In genomic region chr15:81313686-81314085, GRCh38 we compare ENCODE assay signal across 15 cellular contexts. TPM values are rescaled to one million over a fixed set of nuclear protein-coding genes. Genes with fewer than 3 reads are reported as not detected.
DNase-seq lines count a peak whose midpoint lies in the region; ATAC-seq, FAIRE-seq and TF ChIP-seq lines count a peak whose summit lies in the region.
"Had no signal": no experiment of that assay in that cellular context is flagged by ENCODE, and none has a peak within 500 bp of the region (broad histone marks: within the 10 kb centered on the region; RNA-seq: fewer than 3 reads in every experiment).

No MANE protein-coding gene starts in this region.

- no peak for TF ChIP-seq CTCF in sigmoid colon (IDR thresholded peaks at IDR 0.05)
- no peak for TF ChIP-seq CTCF in HepG2 (CRISPR knock-in tag; IDR thresholded peaks at IDR 0.05)

- H3K9me3 ChIP-seq in sigmoid colon (no peaks in the 10 kb centered on the region), HepG2 (ENCODE audit: low read length) (no peaks in the 10 kb centered on the region)

- no peaks in the 10 kb centered on the region for H3K9me3 Mint-ChIP-seq in effector memory CD8-positive, alpha-beta T cell
- H3K9me3 Mint-ChIP-seq: neural crest cell had no signal

- peak overlapping the region; percentile 35; the same call in 1 of the 2 replicates for H3K4me3 ChIP-seq in ACC112 (ENCODE audit: low read depth, low read length)
- no peak overlapping the region for H3K4me3 ChIP-seq in sigmoid colon
- no peak overlapping the region for H3K4me3 ChIP-seq in HepG2 (replicated peaks in 1 of 3; ENCODE audit: insufficient read depth in 1 of 3, low read depth in 2 of 3, low read length in 3 of 3)

- H4K20me1 ChIP-seq in HepG2 (ENCODE audit: insufficient read depth, low read length) = no peaks in the 10 kb centered on the region

- peaks cover 49 to 64% of the 10 kb centered on the region in 2 donors for H3K4me1 Mint-ChIP-seq in effector memory CD8-positive, alpha-beta T cell (ENCODE audit: low read depth in 2 of 2)
- H3K4me1 Mint-ChIP-seq: neural crest cell had no signal

- TF ChIP-seq POLR2A in sigmoid colon (IDR thresholded peaks at IDR 0.05) (no peak), HepG2 (IDR thresholded peaks at IDR 0.05; ENCODE audit: insufficient read depth in 1 of 2, low read depth in 2 of 2, low read length in 2 of 2) (no peak)

- peak; percentile 43 for DNase-seq in NCI-H226
- no peak for DNase-seq in effector memory CD8-positive, alpha-beta T cell
- no peak for DNase-seq in sigmoid colon
- DNase-seq in HepG2 (ENCODE audit: low spot score) = no peak
- DNase-seq: activated CD8-positive, alpha-beta memory T cell treated with anti-CD3 and anti-CD28 coated beads, Interleukin-2, amount 10 ng/mL, durations not matched to agents 7 days and 5 days; DMS79 treated with DMSO at 0.1 percent for 48 hours; KBM-7; NCI-H1694; NCI-H748 treated with DMSO at 0.1 percent for 48 hours had no signal

- H3K27me3 ChIP-seq in ACC112 (ENCODE audit: insufficient read depth, low read length) (no peaks in the 10 kb centered on the region), sigmoid colon (no peaks in the 10 kb centered on the region), HepG2 (ENCODE audit: control insufficient read depth in 1 of 2, insufficient read depth in 2 of 2, low read length in 2 of 2) (no peaks in the 10 kb centered on the region)

- peaks cover 33% of the 10 kb centered on the region for H3K36me3 Mint-ChIP-seq in effector memory CD8-positive, alpha-beta T cell (ENCODE audit: insufficient read depth)

- no peak for FAIRE-seq in HepG2 (lab: Jason Lieb, UNC)
- FAIRE-seq: small intestine had no signal

- H3K27ac ChIP-seq in ACC112 (ENCODE audit: low read depth, low read length) (peak overlapping the region; percentile 37; the same call in 1 of the 2 replicates), sigmoid colon (peak overlapping the region; percentile 51 to 76 (median 63)), HepG2 (ENCODE audit: extremely low read length, insufficient read depth, low read length) (no peak overlapping the region)

- H2AFZ ChIP-seq in ACC112 (ENCODE audit: low read length, unreplicated experiment) = no peak overlapping the region
- H2AFZ ChIP-seq in HepG2 (ENCODE audit: low read length) = no peak overlapping the region

- no peak overlapping the region for H3K4me2 ChIP-seq in HepG2 (ENCODE audit: low read depth, low read length)

- no peak for ATAC-seq in effector memory CD8-positive, alpha-beta T cell (replicated peaks)
- ATAC-seq in HepG2 = no peak
- ATAC-seq in HG03139 (IDR thresholded peaks at IDR 0.05; ENCODE audit: unreplicated experiment) = no peak
- no peak for ATAC-seq in GM18519 (IDR thresholded peaks at IDR 0.05; ENCODE audit: low FRiP score, unreplicated experiment)
- ATAC-seq in HG03460 (IDR thresholded peaks at IDR 0.05; ENCODE audit: unreplicated experiment) = no peak
- ATAC-seq: activated CD8-positive, alpha-beta memory T cell treated with anti-CD3 and anti-CD28 coated beads, Interleukin-2, amount 10 ng/mL, durations not matched to agents 7 days and 5 days had no signal

- no peak overlapping the region for H3K9ac ChIP-seq in HepG2 (ENCODE audit: insufficient read depth, low read depth, low read length)

- no peaks in the 10 kb centered on the region for H3K27me3 Mint-ChIP-seq in effector memory CD8-positive, alpha-beta T cell
- H3K27me3 Mint-ChIP-seq: activated CD8-positive, alpha-beta memory T cell treated with anti-CD3 and anti-CD28 coated beads, Interleukin-2, amount 10 ng/mL, durations not matched to agents 7 days and 5 days had no signal

- no peak for TF ChIP-seq RAD21 in HepG2 (CRISPR knock-in tag; IDR thresholded peaks at IDR 0.05)

- H3K4me1 ChIP-seq in ACC112 (ENCODE audit: control insufficient read depth, insufficient read depth, low read length, unreplicated experiment) (peaks cover 35% of the 10 kb centered on the region), sigmoid colon (peaks cover 0 to 33% (median 30%) of the 10 kb centered on the region in 4 donors), HepG2 (ENCODE audit: insufficient read depth, low read length) (no peaks in the 10 kb centered on the region)

- no TSS peak for BruUV-seq in HepG2 (replicated peaks; lab: Mats Ljungman, UMichigan)

- intact Hi-C loops in sigmoid colon (cut with DNase I) (no loop called here), HepG2 (cut with micrococcal nuclease; ENCODE audit: unreplicated experiment) (no loop called here)

- TF ChIP-seq EP300 in sigmoid colon (IDR thresholded peaks at IDR 0.05) (no peak), HepG2 (IDR thresholded peaks at IDR 0.05; ENCODE audit: low read depth in 2 of 2, low read length in 2 of 2) (no peak), HepG2 (CRISPR knock-in tag; IDR thresholded peaks at IDR 0.05; ENCODE audit: borderline replicate concordance) (no peak)

- H3K79me2 ChIP-seq in ACC112 (ENCODE audit: control insufficient read depth, insufficient read depth, low read length, unreplicated experiment) (no peaks in the 10 kb centered on the region), HepG2 (ENCODE audit: insufficient read depth, low read length) (no peaks in the 10 kb centered on the region)

- H3K36me3 ChIP-seq in ACC112 (ENCODE audit: insufficient read depth, low read length) (0 out of 2 replicates have a peak, but pooled peaks cover 7% of the 10 kb centered on the region), sigmoid colon (peaks cover 0 to 21% (median 0%) of the 10 kb centered on the region in 4 donors), HepG2 (replicated peaks in 1 of 2; ENCODE audit: control insufficient read depth in 1 of 2, insufficient read depth in 2 of 2, low read length in 2 of 2) (peaks cover 0 to 12% of the 10 kb centered on the region in 2 experiments; a peak in 3 of 5 replicates)

- H3K27ac Mint-ChIP-seq in effector memory CD8-positive, alpha-beta T cell = peak overlapping the region; percentile 78 to 88
- H3K27ac Mint-ChIP-seq: activated CD8-positive, alpha-beta memory T cell treated with anti-CD3 and anti-CD28 coated beads, Interleukin-2, amount 10 ng/mL, durations not matched to agents 7 days and 5 days had no signal

- 91% methylated on average over 5 of the region's 5 CpGs for WGBS in sigmoid colon, 2 donors
- 91% methylated on average over 5 of the region's 5 CpGs for WGBS in HepG2 (ENCODE audit: low lambda C conversion rate)

- POLR2A ChIA-PET in HepG2 (lab: Yijun Ruan, JAX) = no interaction called here

- in situ Hi-C loops in HepG2 (cut with HindIII; ENCODE audit: extremely low pct_ligation_motif_present, low pct_unique_long_range_greater_than_20kb) = no loop called here

- CTCF ChIA-PET in HepG2 (lab: Yijun Ruan, JAX; ENCODE audit: low intra/inter-chr PET ratio, low total read pairs) = no interaction called here

- H3K4me3 Mint-ChIP-seq in effector memory CD8-positive, alpha-beta T cell = no peak overlapping the region
- H3K4me3 Mint-ChIP-seq: activated CD8-positive, alpha-beta memory T cell treated with anti-CD3 and anti-CD28 coated beads, Interleukin-2, amount 10 ng/mL, durations not matched to agents 7 days and 5 days; neural crest cell had no signal

TF ChIP-seq in HepG2, 621 proteins besides CTCF, POLR2A, EP300 and RAD21:
- TF ChIP-seq TCF12 (IDR thresholded peaks at IDR 0.05) (no peak), TCF12 (CRISPR knock-in tag; IDR thresholded peaks at IDR 0.05) (no peak)

RNA-seq across cellular contexts. Expression of gene STARD5, which starts 10.3 kb away (rescaled TPM):
- 1 to 10 TPM in 3 of 4 donors, under 1 TPM in 1; 0.66 to 6.4 (median 3.0) TPM for total RNA-seq in sigmoid colon
- 10 to 100 TPM; 21.2 to 26.1 (median 22.8) TPM for polyA plus RNA-seq in sigmoid colon
- 1.6 and 3.1 TPM in 2 replicates for total RNA-seq in HepG2 (2016; rRNA removed; fragmentation: Illumina TruSeq; extraction: Trizol)
- 1.0 and 1.6 TPM in 2 replicates for total RNA-seq in HepG2 (2016; cell fraction: cytosol; rRNA removed; fragmentation: Illumina TruSeq; extraction: Trizol; ENCODE audit: low read depth)
- total RNA-seq in HepG2 (2016; cell fraction: insoluble cytoplasmic fraction; rRNA removed; fragmentation: Illumina TruSeq; extraction: Trizol) = 0.79 and 2.3 TPM in 2 replicates
- 1.0 and 1.2 TPM in 2 replicates for total RNA-seq in HepG2 (2016; cell fraction: membrane; rRNA removed; fragmentation: Illumina TruSeq; extraction: Trizol)
- total RNA-seq in HepG2 (2016; cell fraction: nucleus; rRNA removed; fragmentation: Illumina TruSeq; extraction: Trizol) = 3.9 and 5.4 TPM in 2 replicates
- polyA plus RNA-seq in HepG2 (2011; rRNA removed) = 3.5 TPM in 2 replicates
- polyA plus RNA-seq in HepG2 (2011; cell fraction: cytosol; rRNA removed) = 2.2 and 2.3 TPM in 2 replicates
- polyA plus RNA-seq in HepG2 (2011; cell fraction: nucleus; rRNA removed) = 13.0 and 14.0 TPM in 2 replicates
- 0.79 and 0.84 TPM in 2 replicates for polyA plus RNA-seq in HepG2 (2012)
- polyA plus RNA-seq in HepG2 (2016; cell fraction: cytosol; fragmentation: Illumina TruSeq; extraction: Trizol; ENCODE audit: low read depth) = 0.96 and 0.98 TPM in 2 replicates
- polyA plus RNA-seq in HepG2 (2016; cell fraction: insoluble cytoplasmic fraction; fragmentation: Illumina TruSeq; extraction: Trizol; ENCODE audit: low read depth) = 1.8 and 2.1 TPM in 2 replicates
- polyA plus RNA-seq in HepG2 (2016; cell fraction: membrane; fragmentation: Illumina TruSeq; extraction: Trizol; ENCODE audit: low read depth) = 1.00 and 1.8 TPM in 2 replicates
- polyA plus RNA-seq in HepG2 (2016; cell fraction: nucleus; fragmentation: Illumina TruSeq; extraction: Trizol; ENCODE audit: insufficient read depth, low read depth) = 6.1 and 6.6 TPM in 2 replicates
- 2.2 and 3.7 TPM in 2 replicates for polyA minus RNA-seq in HepG2 (2011; rRNA and poly(A)+ RNA removed; ENCODE audit: low replicate concordance)
- polyA minus RNA-seq in HepG2 (2011; cell fraction: cytosol; rRNA and poly(A)+ RNA removed) = 0.40 and 0.70 TPM in 2 replicates
- polyA minus RNA-seq in HepG2 (2011; cell fraction: nucleus; rRNA and poly(A)+ RNA removed) = 13.5 and 14.9 TPM in 2 replicates
